1 cellular context compared by ENCODE assay signal in the genomic region with DNA sequence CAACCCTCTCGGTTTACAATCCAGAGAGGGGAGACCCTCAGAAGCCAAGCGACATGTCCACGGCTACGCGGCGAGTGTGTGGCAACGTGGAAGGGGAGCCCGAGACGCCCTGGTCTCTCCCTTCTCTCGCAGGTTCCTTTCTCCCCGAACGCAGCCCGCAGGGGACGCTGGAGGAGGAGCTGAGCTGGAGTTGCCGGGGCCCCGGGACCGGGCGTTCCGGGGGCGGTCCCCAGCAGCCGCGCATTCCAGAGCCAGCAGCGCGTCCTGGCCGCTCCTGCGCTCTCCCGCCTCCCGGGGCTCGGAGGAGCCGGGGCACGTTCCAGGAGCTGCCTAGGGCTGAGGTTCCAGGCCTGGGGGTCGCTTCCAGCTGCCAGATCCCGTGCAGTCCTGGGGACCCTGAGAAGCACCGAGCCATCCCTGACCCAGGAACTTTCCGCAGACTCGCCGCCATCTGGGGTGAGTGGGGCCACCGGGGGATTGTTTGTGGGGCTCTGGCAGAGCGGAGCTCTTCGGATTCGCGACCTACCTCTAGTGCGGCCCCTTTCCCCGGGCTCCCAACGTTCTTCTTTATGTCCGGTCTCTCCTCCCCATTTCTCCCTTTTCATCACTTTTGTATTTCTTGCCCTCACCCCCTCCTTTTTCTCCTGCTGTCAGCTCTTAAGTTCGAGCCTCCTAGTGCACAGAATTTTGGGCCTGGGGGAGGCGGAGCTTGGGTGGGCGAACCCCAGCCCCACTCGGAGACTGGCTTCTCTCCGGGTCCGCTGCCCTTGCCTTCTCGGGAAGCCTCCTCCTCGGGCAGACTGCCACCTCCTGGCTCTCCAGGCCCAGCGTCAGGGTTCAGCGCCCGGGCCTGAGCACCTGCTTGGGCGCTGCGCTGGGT.
TF ChIP-seq lines count a peak whose summit lies in the region.

A gene with protein sequence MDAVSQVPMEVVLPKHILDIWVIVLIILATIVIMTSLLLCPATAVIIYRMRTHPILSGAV (plus strand): TSS at position 241 of the 880 bp plus-strand sequence. CDS start 16,684 bp downstream, outside the sequence.

TF ChIP-seq in IMR-90, 13 proteins besides CTCF, POLR2A, EP300 and RAD21 (continued from another document):
- TF ChIP-seq SMC3 (IDR thresholded peaks at IDR 0.05; ENCODE audit: low read depth, low read length) (0 out of 2 replicates have a peak, but pooled peaks have one; percentile 23), MXI1 (IDR thresholded peaks at IDR 0.05; ENCODE audit: borderline replicate concordance, low read depth, low read length) (peak; percentile 57; the same call in 1 of the 2 replicates), FOS (IDR thresholded peaks at IDR 0.05; ENCODE audit: low read depth, low read length) (peak; percentile 3; the same call in 1 of the 2 replicates)
